18 cellular contexts compared by ENCODE assay signal in genomic region chr9:18002718-18003438, GRCh38.
"Had no signal": no experiment of that assay in that cellular context is flagged by ENCODE, and none has a peak within 500 bp of the region (broad histone marks: within the 10 kb centered on the region; RNA-seq: fewer than 3 reads in every experiment).

No MANE protein-coding gene starts in this region.

- H3K9me3 ChIP-seq: lower lobe of right lung, neutrophil, psoas muscle, uterus had no signal

- DNase-seq: cerebellar nuclear complex; dermis blood vessel endothelial cell; erythroblast; foreskin keratinocyte; kidney; lower lobe of right lung; midbrain; naive thymus-derived CD8-positive, alpha-beta T cell; psoas muscle; retina; stimulated activated CD4-positive, alpha-beta T cell treated with anti-CD3 and anti-CD28 coated beads, Interleukin-12 subunit alpha, Interleukin-12 subunit beta, amount 100 ng/mL, for 4 hours; stimulated activated naive CD4-positive, alpha-beta T cell treated with Interleukin-2 at 50 U/mL for 16 hours; uterus had no signal

- H3K9me3 Mint-ChIP-seq: type B pancreatic cell had no signal

- H3K27ac Mint-ChIP-seq: memory B cell; naive thymus-derived CD8-positive, alpha-beta T cell; type B pancreatic cell had no signal

- H3K27ac ChIP-seq: foreskin keratinocyte, lower lobe of right lung, neutrophil, psoas muscle, skin epidermis, uterus had no signal

- H3K4me1 ChIP-seq: foreskin keratinocyte, lower lobe of right lung, psoas muscle, uterus had no signal

- H3K4me3 Mint-ChIP-seq: memory B cell; naive thymus-derived CD8-positive, alpha-beta T cell; type B pancreatic cell had no signal

- H3K4me1 Mint-ChIP-seq: memory B cell; naive thymus-derived CD8-positive, alpha-beta T cell had no signal

- H3K4me3 ChIP-seq: lower lobe of right lung, psoas muscle, skin epidermis, uterus had no signal

- H3K36me3 Mint-ChIP-seq: memory B cell; naive thymus-derived CD8-positive, alpha-beta T cell; type B pancreatic cell had no signal

- H3K36me3 ChIP-seq: lower lobe of right lung, neutrophil, uterus had no signal

- ATAC-seq: foreskin keratinocyte; lower lobe of right lung; naive thymus-derived CD8-positive, alpha-beta T cell; psoas muscle; sciatic nerve had no signal

- H3K27me3 Mint-ChIP-seq: memory B cell; naive thymus-derived CD8-positive, alpha-beta T cell had no signal

- H3K27me3 ChIP-seq: foreskin keratinocyte, neutrophil, uterus had no signal
